In genomic region chr11:119338318-119338890, GRCh38 we compare ENCODE assay signal across 8 cellular contexts. TPM values are rescaled to one million over a fixed set of nuclear protein-coding genes. Genes with fewer than 3 reads are reported as not detected.
DNase-seq lines count a peak whose midpoint lies in the region; ATAC-seq, FAIRE-seq and TF ChIP-seq lines count a peak whose summit lies in the region.

No MANE protein-coding gene starts in this region.

- no peaks in the 10 kb centered on the region for H3K9me3 ChIP-seq in H1 (ENCODE audit: insufficient read depth in 2 of 2, low read depth in 1 of 2, low read length in 1 of 2)

- H3K56ac ChIP-seq in H1 (replicated peaks; ENCODE audit: insufficient read length, low read depth, low read length): no peak overlapping the region

- H3K27me3 ChIP-seq in H1 (replicated peaks in 1 of 4; ENCODE audit: control insufficient read depth in 3 of 4, extremely low read depth in 1 of 4, insufficient read depth in 3 of 4, low read length in 3 of 4): peaks cover 12 to 42% (median 33%) of the 10 kb centered on the region in 4 experiments

- 9% methylated on average over 17 of the region's 17 CpGs; no CpG with 5 or more reads in 1 of the 2 experiments for WGBS in H1 (ENCODE audit: extremely low coverage in 1 of 2, insufficient coverage in 1 of 2, insufficient read length in 1 of 2, insufficient replicate concordance in 2 of 2, low coverage in 1 of 2, low lambda C conversion rate in 2 of 2, missing lambda C conversion rate in 1 of 2), 2 experiments

- H3K27ac ChIP-seq in H1 (ENCODE audit: low read depth, low read length): peak overlapping the region; percentile 2; the same call in 1 of the 2 replicates

- H2BK12ac ChIP-seq in H1 (ENCODE audit: low read depth, low read length): no peak overlapping the region

- POLR2A ChIA-PET in activated CD8-positive, alpha-beta T cell treated with anti-CD3 and anti-CD28 coated beads for 36 hours (lab: Charles Lee): interaction anchor here (0.6 to 2.1 kb wide), 7 partner anchors 10 to 261 kb away, joined by 3 to 9 read pairs (median 3); no protein-coding TSS in a partner anchor
- POLR2A ChIA-PET in H1 (lab: Charles Lee; ENCODE audit: partially characterized antibody): interaction anchor here (0.9 to 3.4 kb wide), 17 partner anchors 10 to 254 kb away, joined by 3 to 29 read pairs (median 5); partner anchors contain the start of genes DPAGT1, HMBS and MCAM

- H3K4me3 Mint-ChIP-seq in activated CD8-positive, alpha-beta T cell treated with anti-CD3 and anti-CD28 coated beads for 36 hours: no peak overlapping the region

- H4K20me1 ChIP-seq in H1 (replicated peaks in 1 of 2; ENCODE audit: control insufficient read depth in 1 of 2, insufficient read depth in 2 of 2, low read length in 2 of 2): peaks cover 3 to 16% of the 10 kb centered on the region in 2 experiments

- H3K4me1 Mint-ChIP-seq in activated CD8-positive, alpha-beta T cell treated with anti-CD3 and anti-CD28 coated beads for 36 hours (ENCODE audit: low read depth): peaks cover 49% of the 10 kb centered on the region

- H2AK5ac ChIP-seq in H1 (ENCODE audit: low read depth, low read length): no peak overlapping the region

- H3K4me3 ChIP-seq in AG10803 (ENCODE audit: low read length) (peak overlapping the region; percentile 31), H1 (ENCODE audit: extremely low read depth in 1 of 4, insufficient read depth in 2 of 4, low read depth in 3 of 4, low read length in 4 of 4) (peak overlapping the region; percentile 8 to 69 (median 38); a peak in 6 of 8 replicates)

- peaks cover 5 to 26% of the 10 kb centered on the region in 2 experiments; a peak in 3 of 4 replicates for H3K79me2 ChIP-seq in H1 (ENCODE audit: control insufficient read depth in 1 of 2, insufficient read depth in 2 of 2, low read length in 2 of 2)

- peak overlapping the region; percentile 76; the same call in 1 of the 2 replicates for H2BK5ac ChIP-seq in H1 (ENCODE audit: low read depth, low read length)

- H2BK120ac ChIP-seq in H1 (replicated peaks; ENCODE audit: low read depth, low read length): peak overlapping the region; percentile 72

- no peak overlapping the region for H4K8ac ChIP-seq in H1 (ENCODE audit: extremely low read depth, insufficient read depth, low read length)

- intact Hi-C loops in activated CD8-positive, alpha-beta T cell treated with anti-CD3 and anti-CD28 coated beads for 36 hours (cut with micrococcal nuclease): no loop called here

- TF ChIP-seq RAD21 in H1 (IDR thresholded peaks at IDR 0.05 in 1 of 2, conservative IDR thresholded peaks at IDR 0.05 in 1 of 2; ENCODE audit: low read depth in 2 of 2, low read length in 2 of 2): peak; percentile 68 to 77

- peak; percentile 45 for ATAC-seq in activated CD8-positive, alpha-beta T cell treated with anti-CD3 and anti-CD28 coated beads for 36 hours
- ATAC-seq in HG03432 (IDR thresholded peaks at IDR 0.05; ENCODE audit: unreplicated experiment): no peak

- no peak overlapping the region for H3K4ac ChIP-seq in H1 (replicated peaks; ENCODE audit: insufficient read length, low read depth, low read length)

- no peak; a peak in 1 of 3 replicates for TF ChIP-seq POLR2A in H1 (IDR thresholded peaks at IDR 0.05; ENCODE audit: control extremely low read depth in 1 of 2, low read depth in 2 of 2, low read length in 2 of 2)

- peak in 1 of 2 experiments; percentile 62; a peak in 1 of 3 replicates for TF ChIP-seq EP300 in H1 (IDR thresholded peaks at IDR 0.05; ENCODE audit: borderline replicate concordance in 1 of 2, low read depth in 2 of 2, low read length in 2 of 2)

- H3K23me2 ChIP-seq in H1 (ENCODE audit: low read depth, low read length): peaks cover 20% of the 10 kb centered on the region; the same call in 1 of the 2 replicates

- H4K91ac ChIP-seq in H1 (replicated peaks; ENCODE audit: insufficient read length, low read length): no peak overlapping the region

- H2BK20ac ChIP-seq in H1 (ENCODE audit: low read length): no peak overlapping the region

- H3K36me3 ChIP-seq in H1 (ENCODE audit: control insufficient read depth in 2 of 4, insufficient read depth in 4 of 4, low read length in 3 of 4): peaks cover 0 to 6% (median 2%) of the 10 kb centered on the region in 4 experiments; a peak in 1 of 8 replicates

- TF ChIP-seq CTCF in AG10803 (conservative IDR thresholded peaks at IDR 0.05; ENCODE audit: low read length) (peak; percentile 81), H1 (IDR thresholded peaks at IDR 0.05; ENCODE audit: control extremely low read depth in 1 of 3, insufficient read depth in 1 of 3, low read depth in 1 of 3, low read length in 3 of 3) (peak in 2 of 3 experiments; percentile 85 to 89; a peak in 3 of 4 replicates)
- TF ChIP-seq CTCF in activated CD8-positive, alpha-beta T cell treated with anti-CD3 and anti-CD28 coated beads for 36 hours (IDR thresholded peaks at IDR 0.05): peak; percentile 75

- no peak overlapping the region for H3K14ac ChIP-seq in H1 (ENCODE audit: insufficient read length)

- peaks cover 26% of the 10 kb centered on the region for H3K27me3 Mint-ChIP-seq in activated CD8-positive, alpha-beta T cell treated with anti-CD3 and anti-CD28 coated beads for 36 hours

- DNase-seq in AG10803 (ENCODE audit: low read depth): peak; percentile 63
- DNase-seq in GM19239 (ENCODE audit: insufficient read length, low spot score): peak; percentile 79
- peak; percentile 92 for DNase-seq in NCI-H526 treated with DMSO at 0.1 percent for 48 hours (lab: John Stamatoyannopoulos, UW)
- DNase-seq in activated CD8-positive, alpha-beta T cell treated with anti-CD3 and anti-CD28 coated beads for 36 hours: peak; percentile 83
- peak in 1 of 2 experiments; percentile 92 for DNase-seq in H1 (ENCODE audit: low read depth in 1 of 2, low spot score in 2 of 2)
- DNase-seq in medulla oblongata (ENCODE audit: extremely low spot score): peak; percentile 88
- DNase-seq in stimulated activated CD8-positive, alpha-beta memory T cell treated with anti-CD3 and anti-CD28 coated beads, Interleukin-4, amount 100 ng/mL, for 24 hours (ENCODE audit: low read depth): peak; percentile 47

- H2BK15ac ChIP-seq in H1 (ENCODE audit: low read length): no peak overlapping the region; the same call in 1 of the 2 replicates

- H2AFZ ChIP-seq in H1 (ENCODE audit: low read length): no peak overlapping the region

- H3K4me2 ChIP-seq in H1 (ENCODE audit: insufficient read depth in 1 of 2, low read depth in 2 of 2, low read length in 2 of 2): peak overlapping the region; percentile 56 to 76

- no peak overlapping the region for H3K9ac ChIP-seq in H1 (replicated peaks in 1 of 4; ENCODE audit: extremely low read depth in 1 of 4, low read depth in 3 of 4, low read length in 3 of 4)

- H4K5ac ChIP-seq in H1 (ENCODE audit: insufficient read length, low read depth, low read length): peak overlapping the region; percentile 70

- H3K18ac ChIP-seq in H1 (ENCODE audit: extremely low read depth, low read length): peak overlapping the region; percentile 88

- H3K23ac ChIP-seq in H1 (ENCODE audit: insufficient read length): no peak overlapping the region

- H3K27ac Mint-ChIP-seq in activated CD8-positive, alpha-beta T cell treated with anti-CD3 and anti-CD28 coated beads for 36 hours: no peak overlapping the region

- H3K9me3 Mint-ChIP-seq in activated CD8-positive, alpha-beta T cell treated with anti-CD3 and anti-CD28 coated beads for 36 hours: no peaks in the 10 kb centered on the region

- peaks cover 5 to 38% (median 28%) of the 10 kb centered on the region in 4 experiments for H3K4me1 ChIP-seq in H1 (replicated peaks in 1 of 4; ENCODE audit: control insufficient read depth in 3 of 4, insufficient read depth in 4 of 4, low read length in 3 of 4)

- peaks cover 24% of the 10 kb centered on the region for H3K36me3 Mint-ChIP-seq in activated CD8-positive, alpha-beta T cell treated with anti-CD3 and anti-CD28 coated beads for 36 hours (ENCODE audit: low read depth)

- H3K79me1 ChIP-seq in H1 (ENCODE audit: low read depth, low read length): peaks cover 12% of the 10 kb centered on the region

- CTCF ChIA-PET in activated CD8-positive, alpha-beta T cell treated with anti-CD3 and anti-CD28 coated beads for 36 hours (lab: Charles Lee): interaction anchor here (0.6 to 10.9 kb wide), 33 partner anchors 9 to 369 kb away, joined by 3 to 201 read pairs (median 5); partner anchors contain the start of genes CBL, MCAM, MFRP and USP2
- CTCF ChIA-PET in H1 (lab: Charles Lee; ENCODE audit: partially characterized antibody): interaction anchor here (0.6 to 20.0 kb wide), 33 partner anchors 12 to 751 kb away, joined by 3 to 463 read pairs (median 4); partner anchors contain the start of genes CBL, MCAM, NLRX1 and USP2

- FAIRE-seq in GM19239 (lab: Jason Lieb, UNC): peak; percentile 21
- FAIRE-seq in H1 (lab: Jason Lieb, UNC): peak; percentile 28

RNA-seq across cellular contexts. Expression of gene C1QTNF5, which starts 2.3 kb away (rescaled TPM):
- not detected for total RNA-seq in activated CD8-positive, alpha-beta T cell treated with anti-CD3 and anti-CD28 coated beads for 36 hours
- 1.5 and 2.2 TPM in 2 replicates for total RNA-seq in H1 (2021; fragmentation: NEBNext Ultra II Directional; extraction: Animal tissue kit (Norgen Biotek cat#: 25700))
- polyA plus RNA-seq in H1 (2011; rRNA removed): 2.7 and 3.4 TPM in 2 replicates
- polyA plus RNA-seq in H1 (2011; cell fraction: cytosol; rRNA removed): 3.0 TPM
- 3.0 TPM for polyA plus RNA-seq in H1 (2011; cell fraction: nucleus; rRNA removed)
- 1.1 to 2.5 TPM (median 1.7 TPM) in 4 replicates for polyA plus RNA-seq in H1 (2012, experiment 1 of 2)
- polyA plus RNA-seq in H1 (2012, experiment 2 of 2): 2.3 TPM
- polyA plus RNA-seq in H1 (2013, experiment 1 of 2): 1.3 TPM
- 1.5 TPM for polyA plus RNA-seq in H1 (2013, experiment 2 of 2)
- polyA minus RNA-seq in H1 (2011; rRNA and poly(A)+ RNA removed): 0.73 and 0.76 TPM in 2 replicates
- 1.5 TPM for polyA minus RNA-seq in H1 (2011; cell fraction: cytosol; rRNA and poly(A)+ RNA removed)
- polyA minus RNA-seq in H1 (2011; cell fraction: nucleus; rRNA and poly(A)+ RNA removed): 2.2 TPM

RNA-seq across cellular contexts. Expression of gene RNF26, which starts 4.1 kb away (rescaled TPM):
- total RNA-seq in activated CD8-positive, alpha-beta T cell treated with anti-CD3 and anti-CD28 coated beads for 36 hours: 10 to 100 TPM; 30.2 to 31.9 TPM
- 82.7 and 86.6 TPM in 2 replicates for total RNA-seq in H1 (2021; fragmentation: NEBNext Ultra II Directional; extraction: Animal tissue kit (Norgen Biotek cat#: 25700))
- polyA plus RNA-seq in H1 (2011; rRNA removed): 84.0 and 126 TPM in 2 replicates
- polyA plus RNA-seq in H1 (2011; cell fraction: cytosol; rRNA removed): 70.2 TPM
- 78.5 TPM for polyA plus RNA-seq in H1 (2011; cell fraction: nucleus; rRNA removed)
- polyA plus RNA-seq in H1 (2012, experiment 1 of 2): 62.6 to 82.3 TPM (median 76.8 TPM) in 4 replicates
- polyA plus RNA-seq in H1 (2012, experiment 2 of 2): 108 TPM
- 78.7 TPM for polyA plus RNA-seq in H1 (2013, experiment 1 of 2)
- 85.7 TPM for polyA plus RNA-seq in H1 (2013, experiment 2 of 2)
- 91.8 and 114 TPM in 2 replicates for polyA minus RNA-seq in H1 (2011; rRNA and poly(A)+ RNA removed)
- 73.1 TPM for polyA minus RNA-seq in H1 (2011; cell fraction: cytosol; rRNA and poly(A)+ RNA removed)
- 59.0 TPM for polyA minus RNA-seq in H1 (2011; cell fraction: nucleus; rRNA and poly(A)+ RNA removed)

RNA-seq across cellular contexts. Expression of gene MFRP, which starts 8.1 kb away (rescaled TPM):
- total RNA-seq in activated CD8-positive, alpha-beta T cell treated with anti-CD3 and anti-CD28 coated beads for 36 hours: not detected
- not detected in 2 replicates for total RNA-seq in H1 (2021; fragmentation: NEBNext Ultra II Directional; extraction: Animal tissue kit (Norgen Biotek cat#: 25700))
- polyA plus RNA-seq in H1 (2011; rRNA removed): 0.02 TPM in 2 replicates
- not detected for polyA plus RNA-seq in H1 (2011; cell fraction: cytosol; rRNA removed)
- 0.09 TPM for polyA plus RNA-seq in H1 (2011; cell fraction: nucleus; rRNA removed)
- not detected in 4 replicates for polyA plus RNA-seq in H1 (2012, experiment 1 of 2)
- polyA plus RNA-seq in H1 (2012, experiment 2 of 2): not detected
- polyA plus RNA-seq in H1 (2013, experiment 1 of 2): 0.02 TPM
- 0.02 TPM for polyA plus RNA-seq in H1 (2013, experiment 2 of 2)
- polyA minus RNA-seq in H1 (2011; rRNA and poly(A)+ RNA removed): not detected in 2 replicates
- not detected for polyA minus RNA-seq in H1 (2011; cell fraction: cytosol; rRNA and poly(A)+ RNA removed)
- not detected for polyA minus RNA-seq in H1 (2011; cell fraction: nucleus; rRNA and poly(A)+ RNA removed)

RNA-seq across cellular contexts. Expression of gene MCAM, which starts 21.5 kb away (rescaled TPM):
- total RNA-seq in activated CD8-positive, alpha-beta T cell treated with anti-CD3 and anti-CD28 coated beads for 36 hours: 1 to 10 TPM; 8.0 to 8.3 TPM
- total RNA-seq in H1 (2021; fragmentation: NEBNext Ultra II Directional; extraction: Animal tissue kit (Norgen Biotek cat#: 25700)): 19.6 and 22.4 TPM in 2 replicates
- 32.2 and 63.2 TPM in 2 replicates for polyA plus RNA-seq in H1 (2011; rRNA removed)
- polyA plus RNA-seq in H1 (2011; cell fraction: cytosol; rRNA removed): 60.7 TPM
- polyA plus RNA-seq in H1 (2011; cell fraction: nucleus; rRNA removed): 25.3 TPM
- polyA plus RNA-seq in H1 (2012, experiment 1 of 2): 12.0 to 16.4 TPM (median 13.7 TPM) in 4 replicates
- polyA plus RNA-seq in H1 (2012, experiment 2 of 2): 12.7 TPM
- 28.6 TPM for polyA plus RNA-seq in H1 (2013, experiment 1 of 2)
- polyA plus RNA-seq in H1 (2013, experiment 2 of 2): 28.6 TPM
- 11.1 and 12.2 TPM in 2 replicates for polyA minus RNA-seq in H1 (2011; rRNA and poly(A)+ RNA removed)
- polyA minus RNA-seq in H1 (2011; cell fraction: cytosol; rRNA and poly(A)+ RNA removed): 11.2 TPM
- polyA minus RNA-seq in H1 (2011; cell fraction: nucleus; rRNA and poly(A)+ RNA removed): 19.3 TPM

RNA-seq across cellular contexts. Expression of gene USP2, which starts 43.1 kb away (rescaled TPM):
- total RNA-seq in activated CD8-positive, alpha-beta T cell treated with anti-CD3 and anti-CD28 coated beads for 36 hours: under 1 TPM; 0.61 to 0.96 TPM
- total RNA-seq in H1 (2021; fragmentation: NEBNext Ultra II Directional; extraction: Animal tissue kit (Norgen Biotek cat#: 25700)): 6.9 and 8.5 TPM in 2 replicates
- polyA plus RNA-seq in H1 (2011; rRNA removed): 2.2 and 3.9 TPM in 2 replicates
- polyA plus RNA-seq in H1 (2011; cell fraction: cytosol; rRNA removed): 2.1 TPM
- polyA plus RNA-seq in H1 (2011; cell fraction: nucleus; rRNA removed): 3.5 TPM
- 5.3 to 6.6 TPM (median 5.9 TPM) in 4 replicates for polyA plus RNA-seq in H1 (2012, experiment 1 of 2)
- 5.0 TPM for polyA plus RNA-seq in H1 (2012, experiment 2 of 2)
- 4.6 TPM for polyA plus RNA-seq in H1 (2013, experiment 1 of 2)
- polyA plus RNA-seq in H1 (2013, experiment 2 of 2): 4.3 TPM
- polyA minus RNA-seq in H1 (2011; rRNA and poly(A)+ RNA removed): 7.0 and 7.9 TPM in 2 replicates
- 4.6 TPM for polyA minus RNA-seq in H1 (2011; cell fraction: cytosol; rRNA and poly(A)+ RNA removed)
- 7.3 TPM for polyA minus RNA-seq in H1 (2011; cell fraction: nucleus; rRNA and poly(A)+ RNA removed)
